Comparison of ENCODE assay signal across 8 cellular contexts in genomic region chr22:21937821-21938070, GRCh38. TPM values are rescaled to one million over a fixed set of nuclear protein-coding genes. Genes with fewer than 3 reads are reported as not detected.
A peak's percentile ranks its signal among the peaks of the same experiment; 100 is the strongest.
DNase-seq lines count a peak whose midpoint lies in the region; ATAC-seq lines count a peak whose summit lies in the region.

No MANE protein-coding gene starts in this region.

- no peaks in the 10 kb centered on the region for H3K27me3 Mint-ChIP-seq in activated CD8-positive, alpha-beta T cell treated with anti-CD3 and anti-CD28 coated beads, Interleukin-2, amount 10 ng/mL, durations not matched to agents 7 days and 5 days (ENCODE audit: low read depth)

- H3K9me3 Mint-ChIP-seq in activated CD8-positive, alpha-beta T cell treated with anti-CD3 and anti-CD28 coated beads, Interleukin-2, amount 10 ng/mL, durations not matched to agents 7 days and 5 days (ENCODE audit: insufficient read depth) = no peaks in the 10 kb centered on the region

- no peak for DNase-seq in activated CD8-positive, alpha-beta T cell treated with anti-CD3 and anti-CD28 coated beads, Interleukin-2, amount 10 ng/mL, durations not matched to agents 7 days and 5 days
- DNase-seq in left ventricle myocardium superior (peak; percentile 77), GDM1 (lab: John Stamatoyannopoulos, UW) (no peak), NOMO-1 treated with DMSO at 0.1 percent for 48 hours (lab: John Stamatoyannopoulos, UW; ENCODE audit: unreplicated experiment) (no peak), NCI-H187 treated with DMSO at 0.1 percent for 48 hours (lab: John Stamatoyannopoulos, UW) (no peak)

- intact Hi-C loops in left ventricle myocardium superior (cut with micrococcal nuclease) = loop anchor here (2.0 kb wide), 1 partner anchor 225 kb away; no protein-coding TSS in a partner anchor

- H3K4me1 Mint-ChIP-seq in activated CD8-positive, alpha-beta T cell treated with anti-CD3 and anti-CD28 coated beads, Interleukin-2, amount 10 ng/mL, durations not matched to agents 7 days and 5 days (ENCODE audit: low read depth) = peaks cover 55% of the 10 kb centered on the region

- CTCF ChIA-PET in activated CD8-positive, alpha-beta T cell treated with anti-CD3 and anti-CD28 coated beads, Interleukin-2, amount 10 ng/mL, durations not matched to agents 7 days and 5 days (lab: Charles Lee) = interaction anchor here (0.7 to 7.6 kb wide), 19 partner anchors 8 to 274 kb away, joined by 3 to 138 read pairs (median 4); partner anchors contain the start of genes MAPK1, PPM1F and TOP3B

- no peaks in the 10 kb centered on the region for H3K36me3 Mint-ChIP-seq in activated CD8-positive, alpha-beta T cell treated with anti-CD3 and anti-CD28 coated beads, Interleukin-2, amount 10 ng/mL, durations not matched to agents 7 days and 5 days (ENCODE audit: low read depth)

- H3K4me3 ChIP-seq in skin epidermis = peak overlapping the region; percentile 31 to 56 (median 46)

- POLR2A ChIA-PET in activated CD8-positive, alpha-beta T cell treated with anti-CD3 and anti-CD28 coated beads, Interleukin-2, amount 10 ng/mL, durations not matched to agents 7 days and 5 days (lab: Charles Lee) = interaction anchor here (1.1 kb wide), 2 partner anchors 11 to 14 kb away, joined by 3 to 6 read pairs; partner anchors contain the start of gene PPM1F

- ATAC-seq in GM19438 (IDR thresholded peaks at IDR 0.05; ENCODE audit: low read depth, unreplicated experiment) = peak; percentile 8
- no peak for ATAC-seq in activated CD8-positive, alpha-beta T cell treated with anti-CD3 and anti-CD28 coated beads, Interleukin-2, amount 10 ng/mL, durations not matched to agents 7 days and 5 days
- peak; percentile 50 for ATAC-seq in left ventricle myocardium superior
- ATAC-seq in GM19023 (IDR thresholded peaks at IDR 0.05; ENCODE audit: unreplicated experiment) = no peak

- H3K27ac ChIP-seq in skin epidermis = peak overlapping the region; percentile 67 to 98 (median 94)

- peak overlapping the region; percentile 84 for H3K27ac Mint-ChIP-seq in activated CD8-positive, alpha-beta T cell treated with anti-CD3 and anti-CD28 coated beads, Interleukin-2, amount 10 ng/mL, durations not matched to agents 7 days and 5 days

- peak overlapping the region; percentile 73 for H3K4me3 Mint-ChIP-seq in activated CD8-positive, alpha-beta T cell treated with anti-CD3 and anti-CD28 coated beads, Interleukin-2, amount 10 ng/mL, durations not matched to agents 7 days and 5 days

RNA-seq across cellular contexts. Expression of gene PPM1F, which starts 14.9 kb away (rescaled TPM):
- 10 to 100 TPM; 15.3 to 15.7 TPM for total RNA-seq in activated CD8-positive, alpha-beta T cell treated with anti-CD3 and anti-CD28 coated beads, Interleukin-2, amount 10 ng/mL, durations not matched to agents 7 days and 5 days
- total RNA-seq in left ventricle myocardium superior = 18.5 TPM

RNA-seq across cellular contexts. Expression of gene TOP3B, which starts 44.8 kb away (rescaled TPM):
- 10 to 100 TPM; 47.3 to 49.9 TPM for total RNA-seq in activated CD8-positive, alpha-beta T cell treated with anti-CD3 and anti-CD28 coated beads, Interleukin-2, amount 10 ng/mL, durations not matched to agents 7 days and 5 days
- total RNA-seq in left ventricle myocardium superior = 13.1 TPM

Comparison
In these comparisons a context has a peak if more than half of its experiments do, and no peak if none do; other contexts are left out.
1. ATAC-seq: peak in GM19438 (single experiment) and left ventricle myocardium superior (single experiment); none in activated CD8-positive, alpha-beta T cell treated with anti-CD3 and anti-CD28 coated beads, Interleukin-2, amount 10 ng/mL, durations not matched to agents 7 days and 5 days (single experiment) and GM19023 (single experiment).